ENCODE assay signal across 15 cellular contexts in the genomic region with DNA sequence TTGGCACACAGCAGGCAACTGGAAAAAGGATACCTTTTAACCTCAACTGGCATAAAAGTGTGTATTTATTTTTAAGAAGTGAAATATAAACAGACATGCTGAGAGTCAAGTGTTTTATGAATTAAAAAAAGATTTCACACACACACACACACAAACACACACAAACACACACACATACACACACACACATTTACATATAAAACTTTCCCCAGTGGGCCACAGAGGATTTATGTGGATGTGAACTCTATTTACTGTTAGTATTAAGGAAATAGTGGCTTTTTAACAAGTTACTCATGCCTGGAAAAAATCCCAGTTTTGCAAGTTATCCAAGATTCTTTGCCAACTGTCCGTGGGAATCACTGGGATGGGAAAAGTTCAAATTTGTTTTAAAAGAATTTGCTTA.
DNase-seq lines count a peak whose midpoint lies in the region; ATAC-seq and TF ChIP-seq lines count a peak whose summit lies in the region.
"Had no signal": no experiment of that assay in that cellular context is flagged by ENCODE, and none has a peak within 500 bp of the region (broad histone marks: within the 10 kb centered on the region; RNA-seq: fewer than 3 reads in every experiment).

No MANE protein-coding gene starts in this region.

- no peak for ATAC-seq in HG02885 (IDR thresholded peaks at IDR 0.05; ENCODE audit: poor library complexity, unreplicated experiment)
- ATAC-seq: naive thymus-derived CD8-positive, alpha-beta T cell had no signal

- H3K14ac ChIP-seq in mesenchymal stem cell (ENCODE audit: low read length in 2 of 2), result no peak overlapping the region

- H3K27ac Mint-ChIP-seq in activated CD4-positive, alpha-beta T cell treated with anti-CD3 and anti-CD28 coated beads, Interleukin-2, amount 10 ng/mL, durations not matched to agents 24 days and 14 days, result no peak overlapping the region
- H3K27ac Mint-ChIP-seq: CD4-positive, CD25-positive, alpha-beta regulatory T cell; naive thymus-derived CD8-positive, alpha-beta T cell; stimulated activated naive CD8-positive, alpha-beta T cell treated with anti-CD3 and anti-CD28 coated beads, Interleukin-15, Interleukin-2, amounts not matched to agents 100 ng/mL and 50 ng/mL, for 24 hours had no signal

- no peak overlapping the region for H2BK15ac ChIP-seq in mesenchymal stem cell (ENCODE audit: low read depth, poor library complexity, severe bottlenecking)

- DNase-seq in AG09309 (ENCODE audit: low read depth) (peak; percentile 96), NCI-H226 (peak; percentile 84), fibroblast of gingiva (ENCODE audit: low read depth) (peak; percentile 82), mesenchymal stem cell (peak; percentile 81), germinal center (ENCODE audit: low spot score) (no peak), epidermal melanocyte (ENCODE audit: insufficient read length, low spot score) (no peak)
- DNase-seq in activated CD4-positive, alpha-beta T cell treated with anti-CD3 and anti-CD28 coated beads, Interleukin-2, amount 10 ng/mL, durations not matched to agents 24 days and 14 days, result no peak
- DNase-seq: CD4-positive, CD25-positive, alpha-beta regulatory T cell; naive thymus-derived CD8-positive, alpha-beta T cell; NCI-H510A; SJCRH30; stimulated activated CD4-positive, alpha-beta T cell treated with anti-CD3 and anti-CD28 coated beads, Interleukin-2, amount 100 ng/mL, for 24 hours had no signal

- no peak overlapping the region for H2AK5ac ChIP-seq in mesenchymal stem cell (ENCODE audit: low read length, severe bottlenecking)

- no peaks in the 10 kb centered on the region for H3K9me3 Mint-ChIP-seq in activated CD4-positive, alpha-beta T cell treated with anti-CD3 and anti-CD28 coated beads, Interleukin-2, amount 10 ng/mL, durations not matched to agents 24 days and 14 days
- H3K9me3 Mint-ChIP-seq: central memory CD8-positive, alpha-beta T cell; stimulated activated naive CD8-positive, alpha-beta T cell treated with anti-CD3 and anti-CD28 coated beads, Interleukin-15, Interleukin-2, amounts not matched to agents 100 ng/mL and 50 ng/mL, for 24 hours had no signal

- H3K4me1 ChIP-seq in mesenchymal stem cell (ENCODE audit: control insufficient read depth, insufficient read depth, low read depth, low read length), result no peaks in the 10 kb centered on the region
- H3K4me1 ChIP-seq: SJCRH30 had no signal

- H3K27me3 Mint-ChIP-seq in activated CD4-positive, alpha-beta T cell treated with anti-CD3 and anti-CD28 coated beads, Interleukin-2, amount 10 ng/mL, durations not matched to agents 24 days and 14 days, result no peaks in the 10 kb centered on the region
- H3K27me3 Mint-ChIP-seq: CD4-positive, CD25-positive, alpha-beta regulatory T cell; central memory CD8-positive, alpha-beta T cell; stimulated activated naive CD8-positive, alpha-beta T cell treated with anti-CD3 and anti-CD28 coated beads, Interleukin-15, Interleukin-2, amounts not matched to agents 100 ng/mL and 50 ng/mL, for 24 hours had no signal

- WGBS in mesenchymal stem cell, result 38% methylated on average over 1 of the region's 1 CpG

- H3K36me3 ChIP-seq in mesenchymal stem cell (ENCODE audit: control insufficient read depth in 1 of 2, insufficient read depth in 2 of 2, low read depth in 1 of 2, low read length in 2 of 2), result no peaks in the 10 kb centered on the region
- H3K36me3 ChIP-seq: SJCRH30 had no signal

- intact Hi-C loops in activated CD4-positive, alpha-beta T cell treated with anti-CD3 and anti-CD28 coated beads, Interleukin-2, amount 10 ng/mL, durations not matched to agents 24 days and 14 days (cut with micrococcal nuclease), result no loop called here

- no peak overlapping the region for H3K4ac ChIP-seq in mesenchymal stem cell (ENCODE audit: low read depth in 1 of 2, low read length in 2 of 2)

- no peaks in the 10 kb centered on the region for H3K27me3 ChIP-seq in mesenchymal stem cell (ENCODE audit: control insufficient read depth in 1 of 2, insufficient read depth in 1 of 2, low read length in 2 of 2)
- H3K27me3 ChIP-seq: SJCRH30 had no signal

- peaks cover 16% of the 10 kb centered on the region for H3K9me3 ChIP-seq in mesenchymal stem cell (ENCODE audit: control insufficient read depth, low read length)
- H3K9me3 ChIP-seq: SJCRH30 had no signal

- no peak overlapping the region for H3K27ac ChIP-seq in mesenchymal stem cell (ENCODE audit: low read length, poor library complexity, severe bottlenecking)
- H3K27ac ChIP-seq: SJCRH30 had no signal

- no peak overlapping the region for H2BK120ac ChIP-seq in mesenchymal stem cell (ENCODE audit: low read depth, low read length)

- TF ChIP-seq CTCF in AG09309 (IDR thresholded peaks at IDR 0.05; ENCODE audit: control insufficient read depth, insufficient read depth, low read depth, low read length, missing control alignments), result no peak

- H3K18ac ChIP-seq in mesenchymal stem cell (ENCODE audit: low read depth in 1 of 2, low read length in 2 of 2), result no peak overlapping the region

- no peak overlapping the region for H2BK12ac ChIP-seq in mesenchymal stem cell (ENCODE audit: low read length in 2 of 2)

- H3K79me1 ChIP-seq in mesenchymal stem cell (replicated peaks; ENCODE audit: low read length, poor library complexity, severe bottlenecking), result no peaks in the 10 kb centered on the region

- no peak overlapping the region for H4K8ac ChIP-seq in mesenchymal stem cell (ENCODE audit: low read length)

- H3K9ac ChIP-seq in mesenchymal stem cell (ENCODE audit: low read length), result peak overlapping the region; percentile 26

- no peak overlapping the region for H3K4me2 ChIP-seq in mesenchymal stem cell (ENCODE audit: low read length, poor library complexity, severe bottlenecking)

- no peak overlapping the region for H4K91ac ChIP-seq in mesenchymal stem cell (ENCODE audit: low read length)

- H3K4me1 Mint-ChIP-seq in activated CD4-positive, alpha-beta T cell treated with anti-CD3 and anti-CD28 coated beads, Interleukin-2, amount 10 ng/mL, durations not matched to agents 24 days and 14 days, result no peaks in the 10 kb centered on the region
- H3K4me1 Mint-ChIP-seq: CD4-positive, CD25-positive, alpha-beta regulatory T cell; central memory CD8-positive, alpha-beta T cell; naive thymus-derived CD8-positive, alpha-beta T cell had no signal

- no peaks in the 10 kb centered on the region for H3K36me3 Mint-ChIP-seq in activated CD4-positive, alpha-beta T cell treated with anti-CD3 and anti-CD28 coated beads, Interleukin-2, amount 10 ng/mL, durations not matched to agents 24 days and 14 days (ENCODE audit: low read depth)
- H3K36me3 Mint-ChIP-seq: CD4-positive, CD25-positive, alpha-beta regulatory T cell; naive thymus-derived CD8-positive, alpha-beta T cell had no signal

- no peak overlapping the region for H3K4me3 Mint-ChIP-seq in activated CD4-positive, alpha-beta T cell treated with anti-CD3 and anti-CD28 coated beads, Interleukin-2, amount 10 ng/mL, durations not matched to agents 24 days and 14 days
- H3K4me3 Mint-ChIP-seq: CD4-positive, CD25-positive, alpha-beta regulatory T cell; central memory CD8-positive, alpha-beta T cell; naive thymus-derived CD8-positive, alpha-beta T cell; stimulated activated naive CD8-positive, alpha-beta T cell treated with anti-CD3 and anti-CD28 coated beads, Interleukin-15, Interleukin-2, amounts not matched to agents 100 ng/mL and 50 ng/mL, for 24 hours had no signal

- no peak overlapping the region for H2BK5ac ChIP-seq in mesenchymal stem cell (ENCODE audit: low read depth, low read length, poor library complexity, severe bottlenecking)

- H2AFZ ChIP-seq in mesenchymal stem cell (ENCODE audit: low read depth, low read length), result no peak overlapping the region

- H3K4me3 ChIP-seq in AG09309 (ENCODE audit: control insufficient read depth, low read depth, low read length) (no peak overlapping the region), mesenchymal stem cell (ENCODE audit: insufficient read depth in 1 of 2, low read depth in 1 of 2, low read length in 2 of 2) (no peak overlapping the region)
- H3K4me3 ChIP-seq: SJCRH30 had no signal

- no peak overlapping the region for H3K23ac ChIP-seq in mesenchymal stem cell (ENCODE audit: low read length in 2 of 2)

Comparison
In these comparisons a context has a peak if more than half of its experiments do, and no peak if none do; other contexts are left out.
1. DNase-seq: peak in AG09309 (single experiment), NCI-H226 (single experiment), fibroblast of gingiva (single experiment) and mesenchymal stem cell (single experiment); none in germinal center (single experiment), epidermal melanocyte (single experiment) and activated CD4-positive, alpha-beta T cell treated with anti-CD3 and anti-CD28 coated beads, Interleukin-2, amount 10 ng/mL, durations not matched to agents 24 days and 14 days (single experiment).